ENCODE assay signal across 22 cellular contexts in genomic region chr18:634551-635045, GRCh38. TPM values are rescaled to one million over a fixed set of nuclear protein-coding genes. Genes with fewer than 3 reads are reported as not detected.
A peak's percentile ranks its signal among the peaks of the same experiment; 100 is the strongest.
DNase-seq lines count a peak whose midpoint lies in the region; ATAC-seq and TF ChIP-seq lines count a peak whose summit lies in the region.
"Had no signal": no experiment of that assay in that cellular context is flagged by ENCODE, and none has a peak within 500 bp of the region (broad histone marks: within the 10 kb centered on the region; RNA-seq: fewer than 3 reads in every experiment).

No MANE protein-coding gene starts in this region.

- H3K4me1 Mint-ChIP-seq in H9: peaks cover 23% of the 10 kb centered on the region in 2 experiments
- H3K4me1 Mint-ChIP-seq in progenitor cell of endocrine pancreas (ENCODE audit: low read depth): peaks cover 5% of the 10 kb centered on the region
- H3K4me1 Mint-ChIP-seq in stimulated activated naive CD8-positive, alpha-beta T cell treated with anti-CD3 and anti-CD28 coated beads, Interleukin-15, amount 100 ng/mL, for 72 hours: peaks cover 2% of the 10 kb centered on the region
- peaks cover 2% of the 10 kb centered on the region for H3K4me1 Mint-ChIP-seq in stimulated activated effector memory CD8-positive, alpha-beta T cell treated with anti-CD3 and anti-CD28 coated beads, Interleukin-12 subunit alpha, Interleukin-12 subunit beta, amount 100 ng/mL, for 72 hours
- H3K4me1 Mint-ChIP-seq: naive B cell had no signal

- H3K4me1 ChIP-seq in H9 (ENCODE audit: insufficient read depth, low read length): no peaks in the 10 kb centered on the region; the same call in 1 of the 2 replicates
- H3K4me1 ChIP-seq: uterus had no signal

- no peaks in the 10 kb centered on the region for H3K23me2 ChIP-seq in H9 (ENCODE audit: insufficient read length, low read depth, low read length, poor library complexity, severe bottlenecking)

- H3K9me3 ChIP-seq in H9 (ENCODE audit: control insufficient read depth, low read depth, low read length): no peaks in the 10 kb centered on the region
- H3K9me3 ChIP-seq: MG63, uterus had no signal

- no peak overlapping the region for H2AFZ ChIP-seq in H9 (ENCODE audit: low read length)

- no peak overlapping the region for H3K9ac ChIP-seq in H9 (ENCODE audit: extremely low read depth, insufficient read length, low read length)

- H4K5ac ChIP-seq in H9 (ENCODE audit: insufficient read length, low read depth, low read length): no peak overlapping the region

- in situ Hi-C loops in SK-MEL-5 (cut with HindIII; ENCODE audit: low pct_unique_long_range_greater_than_20kb, low sequenced_read_pairs): no loop called here

- no peak overlapping the region for H3K14ac ChIP-seq in H9 (ENCODE audit: insufficient read depth, low read length)

- no peak overlapping the region for H2BK120ac ChIP-seq in H9 (ENCODE audit: low read depth, low read length, poor library complexity, severe bottlenecking)

- no peak overlapping the region for H3K56ac ChIP-seq in H9 (ENCODE audit: insufficient read length, low read depth, low read length)

- H3K79me1 ChIP-seq in H9 (ENCODE audit: insufficient read depth, low read depth, low read length, poor library complexity, severe bottlenecking): no peaks in the 10 kb centered on the region

- no peak overlapping the region for H3K18ac ChIP-seq in H9 (ENCODE audit: insufficient read length, low read depth, low read length)

- no peak overlapping the region for H3K27ac ChIP-seq in H9 (ENCODE audit: insufficient read length, low read depth, low read length)
- H3K27ac ChIP-seq: uterus had no signal

- WGBS in H9 (ENCODE audit: extremely low coverage, insufficient read length, low lambda C conversion rate): no CpG with 5 or more reads among the region's 2 CpGs

- H3K36me3 Mint-ChIP-seq in H9 (ENCODE audit: insufficient read depth in 1 of 3, low read depth in 3 of 3) (peaks cover 0 to 11% (median 4%) of the 10 kb centered on the region in 3 experiments; a peak in 4 of 7 replicates), progenitor cell of endocrine pancreas (ENCODE audit: insufficient read depth) (peaks cover 1% of the 10 kb centered on the region)
- no peaks in the 10 kb centered on the region for H3K36me3 Mint-ChIP-seq in stimulated activated effector memory CD8-positive, alpha-beta T cell treated with anti-CD3 and anti-CD28 coated beads, Interleukin-12 subunit alpha, Interleukin-12 subunit beta, amount 100 ng/mL, for 72 hours
- H3K36me3 Mint-ChIP-seq: naive B cell had no signal

- no peak overlapping the region for H4K8ac ChIP-seq in H9 (replicated peaks; ENCODE audit: insufficient read length, low read depth, low read length)

- H2BK15ac ChIP-seq in H9 (ENCODE audit: low read depth, low read length): no peak overlapping the region

- no peak overlapping the region for H3K23ac ChIP-seq in H9 (ENCODE audit: insufficient read length, low read depth, low read length)

- no peak overlapping the region for H3K4ac ChIP-seq in H9 (ENCODE audit: low read depth, low read length)

- TF ChIP-seq CTCF in H9 (conservative IDR thresholded peaks at IDR 0.05): no peak
- no peak for TF ChIP-seq CTCF in progenitor cell of endocrine pancreas (IDR thresholded peaks at IDR 0.05; ENCODE audit: unreplicated experiment)

- no peak overlapping the region for H2BK12ac ChIP-seq in H9 (ENCODE audit: insufficient read length, low read depth, low read length)

- H3K79me2 ChIP-seq in H9 (ENCODE audit: insufficient read depth, low read length): no peaks in the 10 kb centered on the region

- H3K4me3 Mint-ChIP-seq in H9 (peak overlapping the region; percentile 39 to 61), progenitor cell of endocrine pancreas (ENCODE audit: low read depth) (no peak overlapping the region)
- H3K4me3 Mint-ChIP-seq in stimulated activated naive CD8-positive, alpha-beta T cell treated with anti-CD3 and anti-CD28 coated beads, Interleukin-15, amount 100 ng/mL, for 72 hours: no peak overlapping the region
- H3K4me3 Mint-ChIP-seq in stimulated activated effector memory CD8-positive, alpha-beta T cell treated with anti-CD3 and anti-CD28 coated beads, Interleukin-12 subunit alpha, Interleukin-12 subunit beta, amount 100 ng/mL, for 72 hours: no peak overlapping the region
- H3K4me3 Mint-ChIP-seq: naive B cell had no signal

- H4K20me1 ChIP-seq in H9 (ENCODE audit: control insufficient read depth, insufficient read depth, insufficient read length): no peaks in the 10 kb centered on the region

- H2BK5ac ChIP-seq in H9 (ENCODE audit: insufficient read length, low read length): no peak overlapping the region

- H3K4me2 ChIP-seq in H9 (ENCODE audit: insufficient read depth, insufficient read length, low read length): peak overlapping the region; percentile 30

- no peaks in the 10 kb centered on the region for H3K27me3 ChIP-seq in H9 (ENCODE audit: insufficient read depth, low read length)
- H3K27me3 ChIP-seq: MG63, uterus had no signal

- H3K27ac Mint-ChIP-seq in H9: peak overlapping the region in 2 of 3 experiments; percentile 52 to 85; a peak in 4 of 7 replicates
- peak overlapping the region; percentile 7 for H3K27ac Mint-ChIP-seq in progenitor cell of endocrine pancreas
- peak overlapping the region in 1 of 2 donors; percentile 41 for H3K27ac Mint-ChIP-seq in stimulated activated naive CD8-positive, alpha-beta T cell treated with anti-CD3 and anti-CD28 coated beads, Interleukin-15, amount 100 ng/mL, for 72 hours
- H3K27ac Mint-ChIP-seq in stimulated activated effector memory CD8-positive, alpha-beta T cell treated with anti-CD3 and anti-CD28 coated beads, Interleukin-12 subunit alpha, Interleukin-12 subunit beta, amount 100 ng/mL, for 72 hours: no peak overlapping the region
- H3K27ac Mint-ChIP-seq: naive B cell had no signal

- DNase-seq in H9 (no peak), SK-MEL-5 (ENCODE audit: low read depth, low spot score) (peak; percentile 35), foreskin melanocyte (peak; percentile 94), progenitor cell of endocrine pancreas (ENCODE audit: low spot score, unreplicated experiment) (no peak), NCI-H526 treated with DMSO at 0.1 percent for 48 hours (lab: John Stamatoyannopoulos, UW) (no peak), anterior cingulate cortex (lab: John Stamatoyannopoulos, UW) (no peak)
- no peak for DNase-seq in stimulated activated naive CD8-positive, alpha-beta T cell treated with anti-CD3 and anti-CD28 coated beads, Interleukin-15, amount 100 ng/mL, for 72 hours
- DNase-seq in stimulated activated effector memory CD8-positive, alpha-beta T cell treated with anti-CD3 and anti-CD28 coated beads, Interleukin-12 subunit alpha, Interleukin-12 subunit beta, amount 100 ng/mL, for 72 hours (ENCODE audit: low spot score in 2 of 2): no peak
- DNase-seq: activated CD4-positive, alpha-beta T cell treated with anti-CD3 and anti-CD28 coated beads for 4 hours; activated naive CD4-positive, alpha-beta T cell treated with Interleukin-2 at 50 U/mL for 16 hours; DND-41; MG63; naive B cell; NCI-H1694; stimulated activated CD4-positive, alpha-beta T cell treated with anti-CD3 and anti-CD28 coated beads, Interleukin-2, amount 100 ng/mL, for 48 hours; uterus had no signal

- H3K27me3 Mint-ChIP-seq in H9 (ENCODE audit: low read depth) (no peaks in the 10 kb centered on the region; the same call in none of the 2 replicates), progenitor cell of endocrine pancreas (no peaks in the 10 kb centered on the region)
- peaks cover 10% of the 10 kb centered on the region for H3K27me3 Mint-ChIP-seq in stimulated activated naive CD8-positive, alpha-beta T cell treated with anti-CD3 and anti-CD28 coated beads, Interleukin-15, amount 100 ng/mL, for 72 hours

- no peak overlapping the region for H2BK20ac ChIP-seq in H9 (ENCODE audit: low read depth, low read length, poor library complexity, severe bottlenecking)

- no peaks in the 10 kb centered on the region; a peak in 2 of 5 replicates for H3K9me3 Mint-ChIP-seq in H9
- peaks cover 6% of the 10 kb centered on the region for H3K9me3 Mint-ChIP-seq in progenitor cell of endocrine pancreas (ENCODE audit: low read depth)
- H3K9me3 Mint-ChIP-seq in stimulated activated naive CD8-positive, alpha-beta T cell treated with anti-CD3 and anti-CD28 coated beads, Interleukin-15, amount 100 ng/mL, for 72 hours: peaks cover 0 to 5% of the 10 kb centered on the region in 2 donors
- no peaks in the 10 kb centered on the region for H3K9me3 Mint-ChIP-seq in stimulated activated effector memory CD8-positive, alpha-beta T cell treated with anti-CD3 and anti-CD28 coated beads, Interleukin-12 subunit alpha, Interleukin-12 subunit beta, amount 100 ng/mL, for 72 hours

- no peak overlapping the region for H3T11ph ChIP-seq in H9 (ENCODE audit: low read length)

- no peak for ATAC-seq in stimulated activated naive CD8-positive, alpha-beta T cell treated with anti-CD3 and anti-CD28 coated beads, Interleukin-15, amount 100 ng/mL, for 72 hours
- ATAC-seq in stimulated activated effector memory CD8-positive, alpha-beta T cell treated with anti-CD3 and anti-CD28 coated beads, Interleukin-12 subunit alpha, Interleukin-12 subunit beta, amount 100 ng/mL, for 72 hours: no peak

- no peak overlapping the region for H4K91ac ChIP-seq in H9 (ENCODE audit: insufficient read length, low read depth, low read length)

- no peak overlapping the region for H2AK5ac ChIP-seq in H9 (ENCODE audit: insufficient read length, low read length)

RNA-seq across cellular contexts. Expression of gene TYMS, which starts 22.9 kb away (rescaled TPM):
- total RNA-seq in H9 (2021) (135 and 140 TPM in 2 replicates), progenitor cell of endocrine pancreas (67.4 and 81.6 TPM in 2 replicates)
- total RNA-seq in SK-MEL-5 (2014; rRNA removed; shearing (Covaris generic)): 27.4 and 30.4 TPM in 2 replicates
- 158 and 171 TPM in 2 replicates for polyA plus RNA-seq in SK-MEL-5 (2015; cell fraction: cytosol; rRNA removed)
- polyA plus RNA-seq in SK-MEL-5 (2015; cell fraction: nucleus; rRNA removed): 81.1 and 82.7 TPM in 2 replicates

RNA-seq across cellular contexts. Expression of gene CLUL1, which starts 37.8 kb away (rescaled TPM):
- total RNA-seq in H9 (2021) (0.13 and 0.22 TPM in 2 replicates), progenitor cell of endocrine pancreas (7.4 and 8.0 TPM in 2 replicates)
- 0.32 and 0.48 TPM in 2 replicates for total RNA-seq in SK-MEL-5 (2014; rRNA removed; shearing (Covaris generic))
- polyA plus RNA-seq in SK-MEL-5 (2015; cell fraction: cytosol; rRNA removed): 1.6 TPM in 1 of 2 replicates, not detected in the other
- polyA plus RNA-seq in SK-MEL-5 (2015; cell fraction: nucleus; rRNA removed): not detected in 2 replicates
- total RNA-seq: epithelial cell of proximal tubule, HepG2, posterior vena cava had no signal

RNA-seq across cellular contexts. Expression of gene CETN1, which starts 54.4 kb away (rescaled TPM):
- total RNA-seq in H9 (2021) (not detected in 2 replicates), progenitor cell of endocrine pancreas (not detected in 2 replicates)
- total RNA-seq in SK-MEL-5 (2014; rRNA removed; shearing (Covaris generic)): not detected in 2 replicates
- polyA plus RNA-seq in SK-MEL-5 (2015; cell fraction: cytosol; rRNA removed): not detected in 2 replicates
- polyA plus RNA-seq in SK-MEL-5 (2015; cell fraction: nucleus; rRNA removed): not detected in 2 replicates
- total RNA-seq: astrocyte, epithelial cell of proximal tubule, HepG2, lung, posterior vena cava, skeletal muscle tissue, uterus had no signal
- polyA plus RNA-seq: HepG2, lung had no signal

Comparison
In these comparisons a context has a peak if more than half of its experiments do, and no peak if none do; other contexts are left out.
1. DNase-seq: peak in SK-MEL-5 (single experiment) and foreskin melanocyte (single experiment); none in H9 (single experiment), progenitor cell of endocrine pancreas (single experiment), stimulated activated naive CD8-positive, alpha-beta T cell treated with anti-CD3 and anti-CD28 coated beads, Interleukin-15, amount 100 ng/mL, for 72 hours (0 of 2), NCI-H526 treated with DMSO at 0.1 percent for 48 hours (single experiment), stimulated activated effector memory CD8-positive, alpha-beta T cell treated with anti-CD3 and anti-CD28 coated beads, Interleukin-12 subunit alpha, Interleukin-12 subunit beta, amount 100 ng/mL, for 72 hours (0 of 2) and anterior cingulate cortex (0 of 58).
2. H3K4me3 Mint-ChIP-seq: peak in H9 (2 of 2); none in progenitor cell of endocrine pancreas (single experiment), stimulated activated naive CD8-positive, alpha-beta T cell treated with anti-CD3 and anti-CD28 coated beads, Interleukin-15, amount 100 ng/mL, for 72 hours (0 of 2) and stimulated activated effector memory CD8-positive, alpha-beta T cell treated with anti-CD3 and anti-CD28 coated beads, Interleukin-12 subunit alpha, Interleukin-12 subunit beta, amount 100 ng/mL, for 72 hours (single experiment).